20 cellular contexts compared by ENCODE assay signal in genomic region chr15:38231430-38231829, GRCh38.
"Had no signal": no experiment of that assay in that cellular context is flagged by ENCODE, and none has a peak within 500 bp of the region (broad histone marks: within the 10 kb centered on the region; RNA-seq: fewer than 3 reads in every experiment).

No MANE protein-coding gene starts in this region.

- H3K4me1 Mint-ChIP-seq: activated T-helper 17 cell treated with anti-CD3 and anti-CD28 coated beads, Interleukin-2, amount 50 U/mL, for 72 hours had no signal

- DNase-seq: activated CD8-positive, alpha-beta memory T cell treated with anti-CD3 and anti-CD28 coated beads, Interleukin-2, amount 50 U/mL, for 4 hours; activated T-cell treated with anti-CD3 and anti-CD28 coated beads, Interleukin-2, amount 50 U/mL, for 24 hours; aorta; central memory CD4-positive, alpha-beta T cell; dermis blood vessel endothelial cell; effector memory CD4-positive, alpha-beta T cell; gastrocnemius medialis; retina; spleen; stimulated activated CD4-positive, alpha-beta T cell treated with anti-CD3 and anti-CD28 coated beads, Interleukin-4, amount 100 ng/mL, for 1 hour; stimulated activated naive CD4-positive, alpha-beta T cell; T-helper 9 cell; thyroid gland had no signal

- H3K27ac Mint-ChIP-seq: activated naive CD4-positive, alpha-beta T cell treated with anti-CD3 and anti-CD28 coated beads, Interleukin-2, amount 50 U/mL, for 72 hours; activated T-cell treated with anti-CD3 and anti-CD28 coated beads, Interleukin-2, amount 50 U/mL, for 24 hours; activated T-helper 17 cell treated with anti-CD3 and anti-CD28 coated beads, Interleukin-2, amount 50 U/mL, for 72 hours; brain; nephron; progenitor cell of endocrine pancreas; WTC11 had no signal

- H3K4me3 ChIP-seq: esophagus muscularis mucosa, gastrocnemius medialis, spleen, thyroid gland had no signal

- H3K27me3 ChIP-seq: esophagus muscularis mucosa, gastrocnemius medialis, thyroid gland had no signal

- H3K4me1 ChIP-seq: gastrocnemius medialis, spleen, thyroid gland had no signal

- H3K27me3 Mint-ChIP-seq: brain, progenitor cell of endocrine pancreas had no signal

- H3K36me3 Mint-ChIP-seq: activated naive CD4-positive, alpha-beta T cell treated with anti-CD3 and anti-CD28 coated beads, Interleukin-2, amount 50 U/mL, for 72 hours; brain; WTC11 had no signal

- H3K36me3 ChIP-seq: esophagus muscularis mucosa, gastrocnemius medialis, spleen, thyroid gland had no signal

- H3K9me3 Mint-ChIP-seq: activated naive CD4-positive, alpha-beta T cell treated with anti-CD3 and anti-CD28 coated beads, Interleukin-2, amount 50 U/mL, for 72 hours; activated T-cell treated with anti-CD3 and anti-CD28 coated beads, Interleukin-2, amount 50 U/mL, for 24 hours; activated T-helper 17 cell treated with anti-CD3 and anti-CD28 coated beads, Interleukin-2, amount 50 U/mL, for 72 hours; brain; nephron had no signal

- H3K9me3 ChIP-seq: esophagus muscularis mucosa, gastrocnemius medialis, spleen, thyroid gland had no signal

- H3K27ac ChIP-seq: esophagus muscularis mucosa, gastrocnemius medialis, spleen, thyroid gland had no signal

- H3K4me3 Mint-ChIP-seq: activated T-cell treated with anti-CD3 and anti-CD28 coated beads, Interleukin-2, amount 50 U/mL, for 24 hours; activated T-helper 17 cell treated with anti-CD3 and anti-CD28 coated beads, Interleukin-2, amount 50 U/mL, for 72 hours; brain; nephron; WTC11 had no signal
